1 cellular context compared by ENCODE assay signal in genomic region chr16:537415-538335, GRCh38.
TF ChIP-seq lines count a peak whose summit lies in the region.

No MANE protein-coding gene starts in this region.

TF ChIP-seq in K562, 482 proteins besides CTCF, POLR2A, EP300 and RAD21:
- TF ChIP-seq ZFX (CRISPR knock-in tag; IDR thresholded peaks at IDR 0.05) (no peak), GTF2F1 (IDR thresholded peaks at IDR 0.05; ENCODE audit: low read depth, low read length) (no peak), FOXM1 (IDR thresholded peaks at IDR 0.05; ENCODE audit: low read depth) (no peak), FOXM1 (CRISPR knock-in tag; IDR thresholded peaks at IDR 0.05; ENCODE audit: low read depth) (no peak), TBP (optimal IDR thresholded peaks at IDR 0.05; ENCODE audit: low read depth, low read length) (no peak), VEZF1 (CRISPR knock-in tag; IDR thresholded peaks at IDR 0.05) (no peak), SPI1 (IDR thresholded peaks at IDR 0.05; ENCODE audit: borderline replicate concordance, low read depth, low read length) (no peak), CTCFL (IDR thresholded peaks at IDR 0.05; ENCODE audit: borderline replicate concordance, insufficient read depth, low read depth, low read length, poor library complexity, severe bottlenecking) (peak; percentile 9), IFI16 (CRISPR knock-in tag; IDR thresholded peaks at IDR 0.05) (no peak), ZFP91 (CRISPR knock-in tag; IDR thresholded peaks at IDR 0.05) (no peak), WHSC1 (IDR thresholded peaks at IDR 0.05; ENCODE audit: low read length) (no peak), ZBTB33 (CRISPR knock-in tag; IDR thresholded peaks at IDR 0.05) (peak; percentile 9; the same call in 1 of the 2 replicates), KAT8 (IDR thresholded peaks at IDR 0.05; ENCODE audit: low read depth) (no peak), NFATC3 (IDR thresholded peaks at IDR 0.05) (no peak), HOMEZ (CRISPR knock-in tag; IDR thresholded peaks at IDR 0.05) (no peak), RBFOX2 (IDR thresholded peaks at IDR 0.05; ENCODE audit: low read depth, low read length) (peak; percentile 40), POLR2G (IDR thresholded peaks at IDR 0.05; ENCODE audit: low read depth, low read length) (peak; percentile 51; the same call in 1 of the 2 replicates)
